ENCODE assay signal across 2 cellular contexts in the genomic region with DNA sequence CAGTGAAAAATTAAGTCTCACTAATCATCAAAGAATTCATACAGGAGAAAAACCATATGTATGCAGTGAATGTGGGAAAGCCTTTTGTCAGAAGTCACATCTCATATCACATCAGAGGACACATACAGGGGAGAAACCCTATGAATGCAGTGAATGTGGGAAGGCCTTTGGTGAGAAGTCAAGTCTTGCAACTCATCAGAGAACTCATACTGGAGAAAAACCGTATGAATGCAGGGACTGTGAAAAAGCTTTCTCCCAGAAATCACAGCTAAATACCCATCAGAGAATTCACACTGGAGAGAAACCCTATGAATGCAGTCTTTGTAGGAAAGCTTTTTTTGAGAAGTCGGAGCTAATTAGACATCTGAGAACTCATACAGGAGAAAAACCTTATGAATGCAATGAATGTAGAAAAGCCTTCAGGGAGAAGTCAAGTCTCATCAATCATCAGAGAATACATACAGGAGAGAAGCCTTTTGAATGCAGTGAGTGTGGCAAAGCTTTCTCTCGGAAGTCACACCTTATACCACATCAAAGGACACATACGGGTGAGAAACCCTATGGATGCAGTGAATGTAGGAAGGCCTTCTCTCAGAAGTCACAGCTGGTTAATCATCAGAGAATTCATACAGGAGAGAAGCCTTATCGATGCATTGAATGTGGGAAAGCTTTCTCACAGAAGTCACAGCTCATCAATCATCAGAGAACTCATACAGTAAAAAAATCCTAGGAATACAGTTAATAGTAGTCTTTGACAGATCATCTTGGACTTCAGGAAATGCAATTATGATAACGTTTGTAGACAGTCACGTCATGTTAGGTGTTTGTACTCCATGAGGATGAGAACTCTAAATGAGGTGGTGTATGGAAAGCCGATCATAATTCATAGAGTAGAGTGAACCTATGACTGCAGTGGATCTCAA.
TF ChIP-seq lines count a peak whose summit lies in the region.

No MANE protein-coding gene starts in this region.

TF ChIP-seq in HEK293, 187 proteins besides CTCF, POLR2A, EP300 and RAD21 (continues in another document):
- TF ChIP-seq GFI1B (tag by site-specific recombination; IDR thresholded peaks at IDR 0.05) (no peak), ZBTB8A (tag by site-specific recombination; IDR thresholded peaks at IDR 0.05) (no peak), ZNF394 (tag by site-specific recombination; IDR thresholded peaks at IDR 0.05; ENCODE audit: borderline replicate concordance) (no peak), OSR2 (tag by site-specific recombination; IDR thresholded peaks at IDR 0.05) (no peak), ZNF501 (tag by site-specific recombination; IDR thresholded peaks at IDR 0.05) (no peak), ZNF341 (tag by site-specific recombination; IDR thresholded peaks at IDR 0.05; ENCODE audit: low read depth) (no peak), YY1 (tag by site-specific recombination; IDR thresholded peaks at IDR 0.05) (no peak), ZNF274 (IDR thresholded peaks at IDR 0.05; ENCODE audit: low read length) (peak; percentile 94), ZNF274 (tag by site-specific recombination; IDR thresholded peaks at IDR 0.05; ENCODE audit: borderline replicate concordance) (peak; percentile 99)
- TF ChIP-seq, protein P1, sequence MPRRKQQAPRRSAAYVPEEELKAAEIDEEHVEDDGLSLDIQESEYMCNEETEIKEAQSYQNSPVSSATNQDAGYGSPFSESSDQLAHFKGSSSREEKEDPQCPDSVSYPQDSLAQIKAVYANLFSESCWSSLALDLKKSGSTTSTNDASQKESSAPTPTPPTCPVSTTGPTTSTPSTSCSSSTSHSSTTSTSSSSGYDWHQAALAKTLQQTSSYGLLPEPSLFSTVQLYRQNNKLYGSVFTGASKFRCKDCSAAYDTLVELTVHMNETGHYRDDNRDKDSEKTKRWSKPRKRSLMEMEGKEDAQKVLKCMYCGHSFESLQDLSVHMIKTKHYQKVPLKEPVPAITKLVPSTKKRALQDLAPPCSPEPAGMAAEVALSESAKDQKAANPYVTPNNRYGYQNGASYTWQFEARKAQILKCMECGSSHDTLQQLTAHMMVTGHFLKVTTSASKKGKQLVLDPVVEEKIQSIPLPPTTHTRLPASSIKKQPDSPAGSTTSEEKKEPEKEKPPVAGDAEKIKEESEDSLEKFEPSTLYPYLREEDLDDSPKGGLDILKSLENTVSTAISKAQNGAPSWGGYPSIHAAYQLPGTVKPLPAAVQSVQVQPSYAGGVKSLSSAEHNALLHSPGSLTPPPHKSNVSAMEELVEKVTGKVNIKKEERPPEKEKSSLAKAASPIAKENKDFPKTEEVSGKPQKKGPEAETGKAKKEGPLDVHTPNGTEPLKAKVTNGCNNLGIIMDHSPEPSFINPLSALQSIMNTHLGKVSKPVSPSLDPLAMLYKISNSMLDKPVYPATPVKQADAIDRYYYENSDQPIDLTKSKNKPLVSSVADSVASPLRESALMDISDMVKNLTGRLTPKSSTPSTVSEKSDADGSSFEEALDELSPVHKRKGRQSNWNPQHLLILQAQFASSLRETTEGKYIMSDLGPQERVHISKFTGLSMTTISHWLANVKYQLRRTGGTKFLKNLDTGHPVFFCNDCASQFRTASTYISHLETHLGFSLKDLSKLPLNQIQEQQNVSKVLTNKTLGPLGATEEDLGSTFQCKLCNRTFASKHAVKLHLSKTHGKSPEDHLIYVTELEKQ (tag by site-specific recombination; IDR thresholded peaks at IDR 0.05; ENCODE audit: borderline replicate concordance), result no peak
- TF ChIP-seq, protein P2, sequence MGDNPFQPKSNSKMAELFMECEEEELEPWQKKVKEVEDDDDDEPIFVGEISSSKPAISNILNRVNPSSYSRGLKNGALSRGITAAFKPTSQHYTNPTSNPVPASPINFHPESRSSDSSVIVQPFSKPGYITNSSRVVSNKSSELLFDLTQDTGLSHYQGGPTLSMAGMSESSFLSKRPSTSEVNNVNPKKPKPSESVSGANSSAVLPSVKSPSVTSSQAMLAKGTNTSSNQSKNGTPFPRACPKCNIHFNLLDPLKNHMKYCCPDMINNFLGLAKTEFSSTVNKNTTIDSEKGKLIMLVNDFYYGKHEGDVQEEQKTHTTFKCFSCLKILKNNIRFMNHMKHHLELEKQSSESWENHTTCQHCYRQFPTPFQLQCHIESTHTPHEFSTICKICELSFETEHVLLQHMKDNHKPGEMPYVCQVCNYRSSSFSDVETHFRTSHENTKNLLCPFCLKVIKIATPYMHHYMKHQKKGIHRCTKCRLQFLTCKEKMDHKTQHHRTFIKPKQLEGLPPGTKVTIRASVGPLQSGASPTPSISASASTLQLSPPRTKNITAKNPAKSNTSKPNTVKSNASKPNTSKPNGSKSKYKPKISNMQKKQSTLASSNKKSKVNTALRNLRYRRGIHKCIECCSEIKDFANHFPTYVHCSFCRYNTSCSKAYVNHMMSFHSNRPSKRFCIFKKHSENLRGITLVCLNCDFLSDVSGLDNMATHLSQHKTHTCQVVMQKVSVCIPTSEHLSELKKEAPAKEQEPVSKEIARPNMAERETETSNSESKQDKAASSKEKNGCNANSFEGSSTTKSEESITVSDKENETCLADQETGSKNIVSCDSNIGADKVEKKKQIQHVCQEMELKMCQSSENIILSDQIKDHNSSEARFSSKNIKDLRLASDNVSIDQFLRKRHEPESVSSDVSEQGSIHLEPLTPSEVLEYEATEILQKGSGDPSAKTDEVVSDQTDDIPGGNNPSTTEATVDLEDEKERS (tag by site-specific recombination; IDR thresholded peaks at IDR 0.05), result peak; percentile 75
- TF ChIP-seq, protein P3, sequence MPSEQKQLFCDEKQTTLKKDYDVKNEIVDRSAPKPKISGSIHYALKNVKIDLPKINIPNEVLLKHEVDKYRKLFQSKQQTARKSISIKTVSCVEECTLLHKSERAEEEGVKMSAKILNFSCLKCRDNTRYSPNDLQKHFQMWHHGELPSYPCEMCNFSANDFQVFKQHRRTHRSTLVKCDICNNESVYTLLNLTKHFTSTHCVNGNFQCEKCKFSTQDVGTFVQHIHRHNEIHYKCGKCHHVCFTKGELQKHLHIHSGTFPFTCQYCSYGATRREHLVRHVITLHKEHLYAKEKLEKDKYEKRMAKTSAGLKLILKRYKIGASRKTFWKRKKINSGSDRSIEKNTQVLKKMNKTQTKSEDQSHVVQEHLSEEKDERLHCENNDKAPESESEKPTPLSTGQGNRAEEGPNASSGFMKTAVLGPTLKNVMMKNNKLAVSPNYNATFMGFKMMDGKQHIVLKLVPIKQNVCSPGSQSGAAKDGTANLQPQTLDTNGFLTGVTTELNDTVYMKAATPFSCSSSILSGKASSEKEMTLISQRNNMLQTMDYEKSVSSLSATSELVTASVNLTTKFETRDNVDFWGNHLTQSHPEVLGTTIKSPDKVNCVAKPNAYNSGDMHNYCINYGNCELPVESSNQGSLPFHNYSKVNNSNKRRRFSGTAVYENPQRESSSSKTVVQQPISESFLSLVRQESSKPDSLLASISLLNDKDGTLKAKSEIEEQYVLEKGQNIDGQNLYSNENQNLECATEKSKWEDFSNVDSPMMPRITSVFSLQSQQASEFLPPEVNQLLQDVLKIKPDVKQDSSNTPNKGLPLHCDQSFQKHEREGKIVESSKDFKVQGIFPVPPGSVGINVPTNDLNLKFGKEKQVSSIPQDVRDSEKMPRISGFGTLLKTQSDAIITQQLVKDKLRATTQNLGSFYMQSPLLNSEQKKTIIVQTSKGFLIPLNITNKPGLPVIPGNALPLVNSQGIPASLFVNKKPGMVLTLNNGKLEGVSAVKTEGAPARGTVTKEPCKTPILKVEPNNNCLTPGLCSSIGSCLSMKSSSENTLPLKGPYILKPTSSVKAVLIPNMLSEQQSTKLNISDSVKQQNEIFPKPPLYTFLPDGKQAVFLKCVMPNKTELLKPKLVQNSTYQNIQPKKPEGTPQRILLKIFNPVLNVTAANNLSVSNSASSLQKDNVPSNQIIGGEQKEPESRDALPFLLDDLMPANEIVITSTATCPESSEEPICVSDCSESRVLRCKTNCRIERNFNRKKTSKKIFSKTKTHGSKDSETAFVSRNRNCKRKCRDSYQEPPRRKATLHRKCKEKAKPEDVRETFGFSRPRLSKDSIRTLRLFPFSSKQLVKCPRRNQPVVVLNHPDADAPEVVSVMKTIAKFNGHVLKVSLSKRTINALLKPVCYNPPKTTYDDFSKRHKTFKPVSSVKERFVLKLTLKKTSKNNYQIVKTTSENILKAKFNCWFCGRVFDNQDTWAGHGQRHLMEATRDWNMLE (tag by site-specific recombination; conservative IDR thresholded peaks at IDR 0.05; ENCODE audit: low read depth), result peak; percentile 69

TF ChIP-seq in GM12878, 131 proteins besides CTCF, POLR2A, EP300 and RAD21 (continues in another document):
- peak; percentile 100 for TF ChIP-seq ZNF274 (IDR thresholded peaks at IDR 0.05; ENCODE audit: insufficient read depth, insufficient read length)
- peak; percentile 71 for TF ChIP-seq ZNF217 (IDR thresholded peaks at IDR 0.05)
- TF ChIP-seq, protein P4, sequence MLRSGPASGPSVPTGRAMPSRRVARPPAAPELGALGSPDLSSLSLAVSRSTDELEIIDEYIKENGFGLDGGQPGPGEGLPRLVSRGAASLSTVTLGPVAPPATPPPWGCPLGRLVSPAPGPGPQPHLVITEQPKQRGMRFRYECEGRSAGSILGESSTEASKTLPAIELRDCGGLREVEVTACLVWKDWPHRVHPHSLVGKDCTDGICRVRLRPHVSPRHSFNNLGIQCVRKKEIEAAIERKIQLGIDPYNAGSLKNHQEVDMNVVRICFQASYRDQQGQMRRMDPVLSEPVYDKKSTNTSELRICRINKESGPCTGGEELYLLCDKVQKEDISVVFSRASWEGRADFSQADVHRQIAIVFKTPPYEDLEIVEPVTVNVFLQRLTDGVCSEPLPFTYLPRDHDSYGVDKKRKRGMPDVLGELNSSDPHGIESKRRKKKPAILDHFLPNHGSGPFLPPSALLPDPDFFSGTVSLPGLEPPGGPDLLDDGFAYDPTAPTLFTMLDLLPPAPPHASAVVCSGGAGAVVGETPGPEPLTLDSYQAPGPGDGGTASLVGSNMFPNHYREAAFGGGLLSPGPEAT (IDR thresholded peaks at IDR 0.05; ENCODE audit: low read depth), result peak; percentile 45; the same call in 1 of the 2 replicates
- TF ChIP-seq KLF5 (IDR thresholded peaks at IDR 0.05; ENCODE audit: partially characterized antibody), result peak; percentile 94
- peak; percentile 55; the same call in 1 of the 2 replicates for TF ChIP-seq PML (IDR thresholded peaks at IDR 0.05; ENCODE audit: low read length)
- TF ChIP-seq MTA3 (IDR thresholded peaks at IDR 0.05; ENCODE audit: borderline replicate concordance, low read length), result no peak
- no peak for TF ChIP-seq SMC3 (IDR thresholded peaks at IDR 0.05; ENCODE audit: borderline replicate concordance, low read length)
- TF ChIP-seq CBX3 (IDR thresholded peaks at IDR 0.05; ENCODE audit: borderline replicate concordance, low read depth), result peak; percentile 39; the same call in 1 of the 2 replicates
- TF ChIP-seq, protein P5, sequence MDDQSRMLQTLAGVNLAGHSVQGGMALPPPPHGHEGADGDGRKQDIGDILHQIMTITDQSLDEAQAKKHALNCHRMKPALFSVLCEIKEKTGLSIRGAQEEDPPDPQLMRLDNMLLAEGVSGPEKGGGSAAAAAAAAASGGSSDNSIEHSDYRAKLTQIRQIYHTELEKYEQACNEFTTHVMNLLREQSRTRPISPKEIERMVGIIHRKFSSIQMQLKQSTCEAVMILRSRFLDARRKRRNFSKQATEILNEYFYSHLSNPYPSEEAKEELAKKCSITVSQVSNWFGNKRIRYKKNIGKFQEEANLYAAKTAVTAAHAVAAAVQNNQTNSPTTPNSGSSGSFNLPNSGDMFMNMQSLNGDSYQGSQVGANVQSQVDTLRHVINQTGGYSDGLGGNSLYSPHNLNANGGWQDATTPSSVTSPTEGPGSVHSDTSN (IDR thresholded peaks at IDR 0.05; ENCODE audit: insufficient replicate concordance, low read depth, low read length), result no peak
- TF ChIP-seq CBX5 (IDR thresholded peaks at IDR 0.05; ENCODE audit: low read depth), result peak; percentile 97
- TF ChIP-seq, protein P6, sequence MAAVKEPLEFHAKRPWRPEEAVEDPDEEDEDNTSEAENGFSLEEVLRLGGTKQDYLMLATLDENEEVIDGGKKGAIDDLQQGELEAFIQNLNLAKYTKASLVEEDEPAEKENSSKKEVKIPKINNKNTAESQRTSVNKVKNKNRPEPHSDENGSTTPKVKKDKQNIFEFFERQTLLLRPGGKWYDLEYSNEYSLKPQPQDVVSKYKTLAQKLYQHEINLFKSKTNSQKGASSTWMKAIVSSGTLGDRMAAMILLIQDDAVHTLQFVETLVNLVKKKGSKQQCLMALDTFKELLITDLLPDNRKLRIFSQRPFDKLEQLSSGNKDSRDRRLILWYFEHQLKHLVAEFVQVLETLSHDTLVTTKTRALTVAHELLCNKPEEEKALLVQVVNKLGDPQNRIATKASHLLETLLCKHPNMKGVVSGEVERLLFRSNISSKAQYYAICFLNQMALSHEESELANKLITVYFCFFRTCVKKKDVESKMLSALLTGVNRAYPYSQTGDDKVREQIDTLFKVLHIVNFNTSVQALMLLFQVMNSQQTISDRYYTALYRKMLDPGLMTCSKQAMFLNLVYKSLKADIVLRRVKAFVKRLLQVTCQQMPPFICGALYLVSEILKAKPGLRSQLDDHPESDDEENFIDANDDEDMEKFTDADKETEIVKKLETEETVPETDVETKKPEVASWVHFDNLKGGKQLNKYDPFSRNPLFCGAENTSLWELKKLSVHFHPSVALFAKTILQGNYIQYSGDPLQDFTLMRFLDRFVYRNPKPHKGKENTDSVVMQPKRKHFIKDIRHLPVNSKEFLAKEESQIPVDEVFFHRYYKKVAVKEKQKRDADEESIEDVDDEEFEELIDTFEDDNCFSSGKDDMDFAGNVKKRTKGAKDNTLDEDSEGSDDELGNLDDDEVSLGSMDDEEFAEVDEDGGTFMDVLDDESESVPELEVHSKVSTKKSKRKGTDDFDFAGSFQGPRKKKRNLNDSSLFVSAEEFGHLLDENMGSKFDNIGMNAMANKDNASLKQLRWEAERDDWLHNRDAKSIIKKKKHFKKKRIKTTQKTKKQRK (IDR thresholded peaks at IDR 0.05; ENCODE audit: low read depth, low read length), result no peak
- TF ChIP-seq, protein P7, sequence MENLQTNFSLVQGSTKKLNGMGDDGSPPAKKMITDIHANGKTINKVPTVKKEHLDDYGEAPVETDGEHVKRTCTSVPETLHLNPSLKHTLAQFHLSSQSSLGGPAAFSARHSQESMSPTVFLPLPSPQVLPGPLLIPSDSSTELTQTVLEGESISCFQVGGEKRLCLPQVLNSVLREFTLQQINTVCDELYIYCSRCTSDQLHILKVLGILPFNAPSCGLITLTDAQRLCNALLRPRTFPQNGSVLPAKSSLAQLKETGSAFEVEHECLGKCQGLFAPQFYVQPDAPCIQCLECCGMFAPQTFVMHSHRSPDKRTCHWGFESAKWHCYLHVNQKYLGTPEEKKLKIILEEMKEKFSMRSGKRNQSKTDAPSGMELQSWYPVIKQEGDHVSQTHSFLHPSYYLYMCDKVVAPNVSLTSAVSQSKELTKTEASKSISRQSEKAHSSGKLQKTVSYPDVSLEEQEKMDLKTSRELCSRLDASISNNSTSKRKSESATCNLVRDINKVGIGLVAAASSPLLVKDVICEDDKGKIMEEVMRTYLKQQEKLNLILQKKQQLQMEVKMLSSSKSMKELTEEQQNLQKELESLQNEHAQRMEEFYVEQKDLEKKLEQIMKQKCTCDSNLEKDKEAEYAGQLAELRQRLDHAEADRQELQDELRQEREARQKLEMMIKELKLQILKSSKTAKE (IDR thresholded peaks at IDR 0.05; ENCODE audit: low read depth, poor library complexity, severe bottlenecking), result no peak
- no peak for TF ChIP-seq IKZF2 (IDR thresholded peaks at IDR 0.05)
- no peak for TF ChIP-seq SIX5 (IDR thresholded peaks at IDR 0.05; ENCODE audit: low read depth, low read length, severe bottlenecking)
- TF ChIP-seq SREBF1 (IDR thresholded peaks at IDR 0.05; ENCODE audit: low read length), result no peak
- TF ChIP-seq, protein P8, sequence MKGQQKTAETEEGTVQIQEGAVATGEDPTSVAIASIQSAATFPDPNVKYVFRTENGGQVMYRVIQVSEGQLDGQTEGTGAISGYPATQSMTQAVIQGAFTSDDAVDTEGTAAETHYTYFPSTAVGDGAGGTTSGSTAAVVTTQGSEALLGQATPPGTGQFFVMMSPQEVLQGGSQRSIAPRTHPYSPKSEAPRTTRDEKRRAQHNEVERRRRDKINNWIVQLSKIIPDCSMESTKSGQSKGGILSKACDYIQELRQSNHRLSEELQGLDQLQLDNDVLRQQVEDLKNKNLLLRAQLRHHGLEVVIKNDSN (IDR thresholded peaks at IDR 0.05; ENCODE audit: borderline replicate concordance, extremely low read length, insufficient read depth, low read depth, low read length), result no peak
- no peak for TF ChIP-seq GATAD2B (conservative IDR thresholded peaks at IDR 0.05; ENCODE audit: low read depth)
- TF ChIP-seq BMI1 (IDR thresholded peaks at IDR 0.05; ENCODE audit: borderline replicate concordance), result no peak
- no peak for TF ChIP-seq FOXM1 (IDR thresholded peaks at IDR 0.05; ENCODE audit: low read depth, low read length)
